31 cellular contexts compared by ENCODE assay signal in the genomic region with DNA sequence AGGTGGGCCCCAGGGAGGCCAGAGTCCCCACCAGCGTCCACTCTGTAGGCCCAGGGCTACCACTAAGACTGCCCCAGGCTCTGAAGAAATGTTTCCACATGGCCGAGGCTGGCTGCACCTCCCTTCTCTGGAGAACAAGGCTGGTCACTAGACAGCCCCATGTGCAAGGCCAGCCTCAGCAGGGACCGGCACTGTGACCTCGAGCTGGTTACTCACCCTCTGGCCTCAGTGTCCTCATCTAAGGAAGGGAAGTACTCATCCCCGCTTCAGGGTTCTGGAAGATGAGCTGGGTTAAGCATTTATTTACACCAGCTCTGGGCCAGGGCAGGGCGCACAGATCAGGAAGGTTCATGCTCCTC. TPM values are rescaled to one million over a fixed set of nuclear protein-coding genes. Genes with fewer than 3 reads are reported as not detected.
"Had no signal": no experiment of that assay in that cellular context is flagged by ENCODE, and none has a peak within 500 bp of the region (broad histone marks: within the 10 kb centered on the region; RNA-seq: fewer than 3 reads in every experiment).

No MANE protein-coding gene starts in this region.

- H3K4me1 ChIP-seq: ascending aorta had no signal

- H3K9me3 ChIP-seq: ascending aorta had no signal

- H3K27me3 ChIP-seq: ascending aorta, cardiac muscle cell had no signal

- H3K4me3 ChIP-seq: ascending aorta, cardiac muscle cell had no signal

- ATAC-seq: activated CD8-positive, alpha-beta T cell treated with anti-CD3 and anti-CD28 coated beads for 36 hours; activated naive CD4-positive, alpha-beta T cell treated with anti-CD3 and anti-CD28 coated beads, Interleukin-2, amount 50 U/mL, for 72 hours; activated T-cell treated with anti-CD3 and anti-CD28 coated beads, Interleukin-2, amount 50 U/mL, for 4 hours; activated T-cell treated with anti-CD3 and anti-CD28 coated beads, Interleukin-2, amount 50 U/mL, for 72 hours; activated T-helper 17 cell treated with anti-CD3 and anti-CD28 coated beads, Interleukin-2, amount 50 U/mL, for 72 hours had no signal

- H3K36me3 ChIP-seq: cardiac muscle cell had no signal

- H3K27ac ChIP-seq: ascending aorta, cardiac muscle cell, VCaP had no signal

- DNase-seq: activated B cell treated with CpG ODN at 0.5 μM for 24 hours; activated CD4-positive, alpha-beta memory T cell treated with anti-CD3 and anti-CD28 coated beads for 36 hours; activated CD4-positive, alpha-beta T cell treated with anti-CD3 and anti-CD28 coated beads for 4 hours; activated CD4-positive, alpha-beta T cell treated with anti-CD3 and anti-CD28 coated beads, Interleukin-2, amount 10 ng/mL, durations not matched to agents 24 days and 14 days; activated CD4-positive, CD25-positive, alpha-beta regulatory T cell treated with anti-CD3 and anti-CD28 coated beads, Interleukin-2, amount 50 U/mL, for 72 hours; activated CD8-positive, alpha-beta memory T cell treated with anti-CD3 and anti-CD28 coated beads, Interleukin-2, amount 50 U/mL, for 4 hours; activated CD8-positive, alpha-beta T cell treated with anti-CD3 and anti-CD28 coated beads for 36 hours; activated effector memory CD4-positive, alpha-beta T cell treated with anti-CD3 and anti-CD28 coated beads, Interleukin-2, amount 50 U/mL, for 16 hours; activated gamma-delta T cell treated with Interleukin-2 at 50 U/mL for 16 hours; activated naive CD4-positive, alpha-beta T cell; activated naive CD4-positive, alpha-beta T cell treated with anti-CD3 and anti-CD28 coated beads for 36 hours; activated naive CD4-positive, alpha-beta T cell treated with anti-CD3 and anti-CD28 coated beads, Interleukin-2, amount 50 U/mL, for 16 hours; activated naive CD8-positive, alpha-beta T cell treated with anti-CD3 and anti-CD28 coated beads for 36 hours; activated T-cell treated with anti-CD3 and anti-CD28 coated beads for 4 hours; activated T-cell treated with anti-CD3 and anti-CD28 coated beads, Interleukin-2, amount 50 U/mL, for 1 hour; activated T-cell treated with anti-CD3 and anti-CD28 coated beads, Interleukin-2, amount 50 U/mL, for 4 hours; activated T-cell treated with anti-CD3 and anti-CD28 coated beads, Interleukin-2, amount 50 U/mL, for 72 hours; amygdala; anterior cingulate cortex; caudate nucleus; cerebellar nuclear complex; T-helper 1 cell; T-helper 2 cell; T-helper 9 cell had no signal

RNA-seq across cellular contexts. Expression of gene CSDC2, which starts 19.2 kb away (rescaled TPM):
- total RNA-seq: activated B cell treated with CpG ODN at 0.5 μM for 24 hours; activated CD4-positive, alpha-beta memory T cell treated with anti-CD3 and anti-CD28 coated beads for 36 hours; activated CD4-positive, alpha-beta T cell treated with anti-CD3 and anti-CD28 coated beads, Interleukin-2, amount 10 ng/mL, durations not matched to agents 24 days and 14 days; activated CD8-positive, alpha-beta memory T cell treated with anti-CD3 and anti-CD28 coated beads for 36 hours; activated CD8-positive, alpha-beta T cell treated with anti-CD3 and anti-CD28 coated beads for 36 hours; activated naive CD4-positive, alpha-beta T cell treated with anti-CD3 and anti-CD28 coated beads for 36 hours; activated naive CD4-positive, alpha-beta T cell treated with anti-CD3 and anti-CD28 coated beads, Interleukin-2, amount 50 U/mL, for 72 hours; activated naive CD8-positive, alpha-beta T cell treated with anti-CD3 and anti-CD28 coated beads for 36 hours; activated T-cell treated with anti-CD3 and anti-CD28 coated beads, Interleukin-2, amount 50 U/mL, for 72 hours; activated T-helper 1 cell treated with anti-CD3 and anti-CD28 coated beads, Interleukin-12 subunit alpha, Interleukin-12 subunit beta, Interleukin-2, Interleukin-4 antibody, amounts not matched to agents 30 ng/mL and 10 ng/mL and 1 ng/mL, durations not matched to agents 14 hours and 24 hours and 36 hours; activated T-helper 17 cell treated with anti-CD3 and anti-CD28 coated beads, Interleukin-2, amount 50 U/mL, for 72 hours had no signal
